In genomic region chr21:37587203-37587602, GRCh38 we compare ENCODE assay signal across 9 cellular contexts.
"Had no signal": no experiment of that assay in that cellular context is flagged by ENCODE, and none has a peak within 500 bp of the region (broad histone marks: within the 10 kb centered on the region; RNA-seq: fewer than 3 reads in every experiment).

No MANE protein-coding gene starts in this region.

- FAIRE-seq: H54 had no signal

- H3K27ac ChIP-seq: GM23248, HL-60, KMS-11 had no signal

- H2AFZ ChIP-seq: GM23248 had no signal

- H3K4me3 ChIP-seq: GM23248, HAP-1 had no signal

- H3K9ac ChIP-seq: GM23248, KMS-11 had no signal

- H3K36me3 ChIP-seq: HAP-1 had no signal

- H3K4me2 ChIP-seq: KMS-11 had no signal

- H3K4me1 ChIP-seq: HAP-1 had no signal

- DNase-seq: GM23248, GOT3, IMR-90, Karpas-422, KBM-7 had no signal

- H3K9me3 ChIP-seq: HAP-1 had no signal
